ENCODE assay signal across 10 cellular contexts in genomic region chr11:36041988-36042606, GRCh38.
DNase-seq lines count a peak whose midpoint lies in the region; ATAC-seq and TF ChIP-seq lines count a peak whose summit lies in the region.
"Had no signal": no experiment of that assay in that cellular context is flagged by ENCODE, and none has a peak within 500 bp of the region (broad histone marks: within the 10 kb centered on the region; RNA-seq: fewer than 3 reads in every experiment).

No MANE protein-coding gene starts in this region.

- intact Hi-C loops in left lung (cut with DNase I): loop anchor here in 1 of 2 donors (10.0 kb wide), 1 partner anchor 223 kb away; no protein-coding TSS in a partner anchor

- H3K4me3 ChIP-seq in HFF-Myc (replicated peaks; ENCODE audit: low read depth, low read length) (no peak overlapping the region), WERI-Rb-1 (ENCODE audit: low read depth, low read length) (no peak overlapping the region), left lung (no peak overlapping the region)

- H3K36me3 ChIP-seq in WERI-Rb-1: peaks cover 20% of the 10 kb centered on the region
- H3K36me3 ChIP-seq in left lung: no peaks in the 10 kb centered on the region

- ATAC-seq in left lung: peak; percentile 52

- H3K4me1 ChIP-seq in left lung: no peaks in the 10 kb centered on the region

- H3K27ac ChIP-seq in WERI-Rb-1: no peak overlapping the region
- H3K27ac ChIP-seq in left lung: no peak overlapping the region

- TF ChIP-seq CTCF in HFF-Myc (IDR thresholded peaks at IDR 0.05; ENCODE audit: low read depth, low read length, missing control alignments): peak; percentile 32
- peak; percentile 35; the same call in 1 of the 2 replicates for TF ChIP-seq CTCF in WERI-Rb-1 (IDR thresholded peaks at IDR 0.05; ENCODE audit: low read depth, low read length)
- TF ChIP-seq CTCF in left lung (IDR thresholded peaks at IDR 0.05): peak; percentile 35 to 49

- DNase-seq in Ammon's horn (ENCODE audit: low spot score): peak; percentile 35
- DNase-seq in HFF-Myc (ENCODE audit: extremely low read depth, low read depth): no peak
- no peak for DNase-seq in WERI-Rb-1
- DNase-seq in left lung: no peak
- no peak for DNase-seq in activated CD4-positive, CD25-positive, alpha-beta regulatory T cell treated with anti-CD3 and anti-CD28 coated beads, Interleukin-2, amount 50 U/mL, for 72 hours
- no peak for DNase-seq in activated naive CD4-positive, alpha-beta T cell treated with anti-CD3 and anti-CD28 coated beads, Interleukin-2, amount 50 U/mL, for 16 hours
- DNase-seq in NCI-H187 treated with DMSO at 0.1 percent for 48 hours (lab: John Stamatoyannopoulos, UW): no peak
- DNase-seq in pons (ENCODE audit: low spot score): no peak
- DNase-seq: foreskin melanocyte; stimulated activated CD4-positive, alpha-beta T cell treated with anti-CD3 and anti-CD28 coated beads, Interleukin-12 subunit alpha, Interleukin-12 subunit beta, amount 100 ng/mL, for 4 hours had no signal

- H3K9me3 ChIP-seq in WERI-Rb-1 (ENCODE audit: severe bottlenecking) (no peaks in the 10 kb centered on the region), left lung (no peaks in the 10 kb centered on the region)

- H3K27me3 ChIP-seq in WERI-Rb-1 (ENCODE audit: insufficient read depth, low read depth, severe bottlenecking) (no peaks in the 10 kb centered on the region), left lung (no peaks in the 10 kb centered on the region)
